In genomic region chr10:92074126-92074887, GRCh38 we compare ENCODE assay signal across 12 cellular contexts.
A peak's percentile ranks its signal among the peaks of the same experiment; 100 is the strongest.
DNase-seq lines count a peak whose midpoint lies in the region; ATAC-seq, FAIRE-seq and TF ChIP-seq lines count a peak whose summit lies in the region.
"Had no signal": no experiment of that assay in that cellular context is flagged by ENCODE, and none has a peak within 500 bp of the region (broad histone marks: within the 10 kb centered on the region; RNA-seq: fewer than 3 reads in every experiment).

No MANE protein-coding gene starts in this region.

- H3K79me2 ChIP-seq in astrocyte (ENCODE audit: insufficient read depth, low read length) (no peaks in the 10 kb centered on the region), HepG2 (ENCODE audit: insufficient read depth, low read length) (no peaks in the 10 kb centered on the region)

- CTCF ChIA-PET in HepG2 (lab: Yijun Ruan, JAX; ENCODE audit: low intra/inter-chr PET ratio, low total read pairs): no interaction called here

- POLR2A ChIA-PET in HepG2 (lab: Yijun Ruan, JAX): no interaction called here

- 95% methylated on average over 6 of the region's 6 CpGs for whole genome bisulfite sequencing in HepG2 (ENCODE audit: low lambda C conversion rate)

- no peaks in the 10 kb centered on the region for H3K4me1 ChIP-seq in astrocyte (ENCODE audit: insufficient read depth, low read length)
- no peaks in the 10 kb centered on the region for H3K4me1 ChIP-seq in HepG2 (ENCODE audit: insufficient read depth, low read length)

- BruUV-seq in HepG2 (replicated peaks; lab: Mats Ljungman, UMichigan): no TSS peak

- H3K27me3 ChIP-seq in astrocyte (ENCODE audit: insufficient read depth, low read length): no peaks in the 10 kb centered on the region
- H3K27me3 ChIP-seq in HepG2 (ENCODE audit: control insufficient read depth in 1 of 2, insufficient read depth in 2 of 2, low read length in 2 of 2): no peaks in the 10 kb centered on the region
- H3K27me3 ChIP-seq in dorsolateral prefrontal cortex: no peaks in the 10 kb centered on the region

- H3K4me2 ChIP-seq in astrocyte (ENCODE audit: low read length) (no peak overlapping the region), HepG2 (ENCODE audit: low read depth, low read length) (no peak overlapping the region)

- H3K9ac ChIP-seq in astrocyte (ENCODE audit: low read length) (no peak overlapping the region), HepG2 (ENCODE audit: insufficient read depth, low read depth, low read length) (no peak overlapping the region)

- H3K4me3 Mint-ChIP-seq in astrocyte (ENCODE audit: unreplicated experiment): no peak overlapping the region
- H3K4me3 Mint-ChIP-seq in effector memory CD8-positive, alpha-beta T cell: no peak overlapping the region
- H3K4me3 Mint-ChIP-seq: dendritic cell treated with granulocyte-macrophage colony-stimulating factor and Interleukin-4, amounts not matched to agents 40 ng/mL and 50 ng/mL, for 4 days had no signal

- DNase-seq in Caki2 (ENCODE audit: low read depth) (peak; percentile 9), LNCaP clone FGC (ENCODE audit: low read depth) (no peak), astrocyte (ENCODE audit: low read depth) (no peak), HepG2 (ENCODE audit: low spot score) (no peak), NCI-H345 treated with DMSO at 0.1 percent for 48 hours (lab: John Stamatoyannopoulos, UW; ENCODE audit: unreplicated experiment) (no peak), dorsolateral prefrontal cortex (no peak), coronary artery (ENCODE audit: low spot score) (no peak)
- no peak for DNase-seq in effector memory CD8-positive, alpha-beta T cell
- DNase-seq: NCI-H526 treated with DMSO at 0.1 percent for 48 hours, posterior cingulate gyrus had no signal

- H2AFZ ChIP-seq in astrocyte (ENCODE audit: low read depth, low read length): no peak overlapping the region
- H2AFZ ChIP-seq in HepG2 (ENCODE audit: low read length): no peak overlapping the region

- no peak overlapping the region for H3K27ac Mint-ChIP-seq in astrocyte (ENCODE audit: unreplicated experiment)
- no peak overlapping the region for H3K27ac Mint-ChIP-seq in effector memory CD8-positive, alpha-beta T cell
- H3K27ac Mint-ChIP-seq: dendritic cell treated with granulocyte-macrophage colony-stimulating factor and Interleukin-4, amounts not matched to agents 40 ng/mL and 50 ng/mL, for 4 days had no signal

- TF ChIP-seq EP300 in HepG2 (IDR thresholded peaks at IDR 0.05; ENCODE audit: low read depth in 2 of 2, low read length in 2 of 2) (no peak), HepG2 (CRISPR knock-in tag; IDR thresholded peaks at IDR 0.05; ENCODE audit: borderline replicate concordance) (no peak)

- peak; percentile 55 for TF ChIP-seq CTCF in LNCaP clone FGC (IDR thresholded peaks at IDR 0.05; ENCODE audit: control insufficient read depth, extremely low read depth, insufficient read depth)
- peak; percentile 10 for TF ChIP-seq CTCF in astrocyte (IDR thresholded peaks at IDR 0.05; ENCODE audit: insufficient read depth, low read depth, low read length)
- TF ChIP-seq CTCF in HepG2 (CRISPR knock-in tag; IDR thresholded peaks at IDR 0.05): 0 out of 2 replicates have a peak, but pooled peaks have one; percentile 11
- TF ChIP-seq CTCF in dorsolateral prefrontal cortex (IDR thresholded peaks at IDR 0.05 in 54 of 56, conservative IDR thresholded peaks at IDR 0.05 in 2 of 56; ENCODE audit: low read depth in 1 of 56, partially characterized antibody in 56 of 56): peak in 13 of 56 donors; percentile 7 to 37 (median 20)
- no peak for TF ChIP-seq CTCF in coronary artery (IDR thresholded peaks at IDR 0.05)

- no peak overlapping the region for H3K27ac ChIP-seq in astrocyte (ENCODE audit: low read depth, low read length)
- no peak overlapping the region for H3K27ac ChIP-seq in HepG2 (ENCODE audit: extremely low read length, insufficient read depth, low read length)
- no peak overlapping the region for H3K27ac ChIP-seq in dorsolateral prefrontal cortex
- no peak overlapping the region for H3K27ac ChIP-seq in coronary artery

- no peaks in the 10 kb centered on the region for H3K36me3 Mint-ChIP-seq in astrocyte (ENCODE audit: low read depth, unreplicated experiment)
- H3K36me3 Mint-ChIP-seq in effector memory CD8-positive, alpha-beta T cell (ENCODE audit: insufficient read depth): peaks cover 4% of the 10 kb centered on the region

- H4K20me1 ChIP-seq in astrocyte (ENCODE audit: insufficient read depth, low read length) (no peaks in the 10 kb centered on the region), HepG2 (ENCODE audit: insufficient read depth, low read length) (no peaks in the 10 kb centered on the region)

- intact Hi-C loops in HepG2 (cut with micrococcal nuclease; ENCODE audit: unreplicated experiment) (no loop called here), dorsolateral prefrontal cortex (cut with DNase I) (no loop called here)

- H3K9me3 ChIP-seq in astrocyte (ENCODE audit: insufficient read depth, low read depth, low read length): no peaks in the 10 kb centered on the region
- H3K9me3 ChIP-seq in HepG2 (ENCODE audit: low read length): no peaks in the 10 kb centered on the region

- in situ Hi-C loops in Caki2 (cut with HindIII; ENCODE audit: low pct_unique_long_range_greater_than_20kb, low sequenced_read_pairs) (no loop called here), HepG2 (cut with HindIII; ENCODE audit: extremely low pct_ligation_motif_present, low pct_unique_long_range_greater_than_20kb) (no loop called here)

- no peaks in the 10 kb centered on the region for H3K4me1 Mint-ChIP-seq in astrocyte (ENCODE audit: low read depth, unreplicated experiment)
- no peaks in the 10 kb centered on the region for H3K4me1 Mint-ChIP-seq in effector memory CD8-positive, alpha-beta T cell (ENCODE audit: low read depth in 2 of 2)

- H3K4me3 ChIP-seq in LNCaP clone FGC (ENCODE audit: low read depth, low read length) (no peak overlapping the region), astrocyte (ENCODE audit: insufficient read depth, low read depth, low read length) (no peak overlapping the region), HepG2 (replicated peaks in 1 of 3; ENCODE audit: insufficient read depth in 1 of 3, low read depth in 2 of 3, low read length in 3 of 3) (no peak overlapping the region), dorsolateral prefrontal cortex (no peak overlapping the region), coronary artery (no peak overlapping the region)

- H3K36me3 ChIP-seq in astrocyte (ENCODE audit: insufficient read depth, low read length) (no peaks in the 10 kb centered on the region), HepG2 (replicated peaks in 1 of 2; ENCODE audit: control insufficient read depth in 1 of 2, insufficient read depth in 2 of 2, low read length in 2 of 2) (peaks cover 1 to 3% of the 10 kb centered on the region in 2 experiments; a peak in 1 of 5 replicates)

- FAIRE-seq in astrocyte (lab: Jason Lieb, UNC) (no peak), HepG2 (lab: Jason Lieb, UNC) (no peak)
- FAIRE-seq: TTC549 had no signal

- no peak for ATAC-seq in HepG2
- ATAC-seq in effector memory CD8-positive, alpha-beta T cell (replicated peaks): no peak

- H3K27me3 Mint-ChIP-seq in astrocyte (ENCODE audit: low read depth, unreplicated experiment): no peaks in the 10 kb centered on the region
- H3K27me3 Mint-ChIP-seq in effector memory CD8-positive, alpha-beta T cell: no peaks in the 10 kb centered on the region
- H3K27me3 Mint-ChIP-seq: dendritic cell treated with granulocyte-macrophage colony-stimulating factor and Interleukin-4, amounts not matched to agents 40 ng/mL and 50 ng/mL, for 4 days had no signal

- TF ChIP-seq POLR2A in HepG2 (IDR thresholded peaks at IDR 0.05; ENCODE audit: insufficient read depth in 1 of 2, low read depth in 2 of 2, low read length in 2 of 2): no peak

- TF ChIP-seq RAD21 in HepG2 (CRISPR knock-in tag; IDR thresholded peaks at IDR 0.05): no peak

- H3K9me3 Mint-ChIP-seq in astrocyte (ENCODE audit: unreplicated experiment): no peaks in the 10 kb centered on the region
- H3K9me3 Mint-ChIP-seq in effector memory CD8-positive, alpha-beta T cell: no peaks in the 10 kb centered on the region
- H3K9me3 Mint-ChIP-seq: dendritic cell treated with granulocyte-macrophage colony-stimulating factor and Interleukin-4, amounts not matched to agents 40 ng/mL and 50 ng/mL, for 4 days had no signal

TF ChIP-seq in HepG2, 621 proteins besides CTCF, POLR2A, EP300 and RAD21:
- TF ChIP-seq STAG1 (CRISPR knock-in tag; IDR thresholded peaks at IDR 0.05) (peak; percentile 35), ZNF589 (CRISPR knock-in tag; conservative IDR thresholded peaks at IDR 0.05) (no peak), ZKSCAN8 (CRISPR knock-in tag; IDR thresholded peaks at IDR 0.05; ENCODE audit: borderline replicate concordance) (no peak), HBP1 (CRISPR knock-in tag; IDR thresholded peaks at IDR 0.05; ENCODE audit: low read depth) (no peak), NFE2L1 (CRISPR knock-in tag; IDR thresholded peaks at IDR 0.05; ENCODE audit: borderline replicate concordance) (no peak)
